In genomic region chr13:28655566-28655965, GRCh38 we compare ENCODE assay signal across 15 cellular contexts. TPM values are rescaled to one million over a fixed set of nuclear protein-coding genes. Genes with fewer than 3 reads are reported as not detected.
DNase-seq lines count a peak whose midpoint lies in the region; ATAC-seq and TF ChIP-seq lines count a peak whose summit lies in the region.
"Had no signal": no experiment of that assay in that cellular context is flagged by ENCODE, and none has a peak within 500 bp of the region (broad histone marks: within the 10 kb centered on the region; RNA-seq: fewer than 3 reads in every experiment).

No MANE protein-coding gene starts in this region.

- DNase-seq in HCEC 1CT (peak; percentile 61), choroid plexus epithelial cell (ENCODE audit: low read depth) (peak; percentile 69), NCI-H1417 treated with DMSO at 0.1 percent for 48 hours (lab: John Stamatoyannopoulos, UW) (no peak), ureter (ENCODE audit: low spot score) (no peak), dermis blood vessel endothelial cell (no peak)
- no peak for DNase-seq in naive thymus-derived CD8-positive, alpha-beta T cell
- DNase-seq in stimulated activated CD4-positive, alpha-beta T cell treated with anti-CD3 and anti-CD28 coated beads, Interleukin-12 subunit alpha, Interleukin-12 subunit beta, amount 100 ng/mL, for 4 hours = no peak
- DNase-seq: activated CD4-positive, alpha-beta T cell treated with anti-CD3 and anti-CD28 coated beads, Interleukin-2, amount 50 U/mL, for 48 hours; activated naive CD4-positive, alpha-beta T cell treated with Interleukin-2 at 50 U/mL for 16 hours; cortex of kidney; NCI-H446; PC-3; posterior cingulate gyrus; stimulated activated naive CD8-positive, alpha-beta T cell treated with anti-CD3 and anti-CD28 coated beads, Interleukin-15, Interleukin-2, amounts not matched to agents 100 U/mL and 50 U/mL, for 24 hours had no signal

- H3K36me3 ChIP-seq in BLaER1 = no peaks in the 10 kb centered on the region

- peaks cover 32 to 57% (median 48%) of the 10 kb centered on the region in 4 donors for H3K4me1 Mint-ChIP-seq in naive thymus-derived CD8-positive, alpha-beta T cell

- no peak overlapping the region for H3K27ac ChIP-seq in BLaER1

- peak overlapping the region; percentile 81 for H3K4me2 ChIP-seq in BLaER1

- no peaks in the 10 kb centered on the region for H3K9me3 Mint-ChIP-seq in naive thymus-derived CD8-positive, alpha-beta T cell

- H3K27ac Mint-ChIP-seq in naive thymus-derived CD8-positive, alpha-beta T cell = peak overlapping the region in 7 of 10 donors; percentile 4 to 74 (median 22)

- peaks cover 0 to 26% (median 0%) of the 10 kb centered on the region in 3 donors for H3K36me3 Mint-ChIP-seq in naive thymus-derived CD8-positive, alpha-beta T cell

- ATAC-seq in naive thymus-derived CD8-positive, alpha-beta T cell = no peak
- ATAC-seq: PC-3; stimulated activated naive CD8-positive, alpha-beta T cell treated with anti-CD3 and anti-CD28 coated beads, Interleukin-15, Interleukin-2, amounts not matched to agents 100 U/mL and 50 U/mL, for 24 hours had no signal

- H3K27me3 ChIP-seq in BLaER1 = no peaks in the 10 kb centered on the region

- peaks cover 0 to 1% (median 0%) of the 10 kb centered on the region in 5 donors for H3K27me3 Mint-ChIP-seq in naive thymus-derived CD8-positive, alpha-beta T cell

- no peak for TF ChIP-seq CTCF in choroid plexus epithelial cell (conservative IDR thresholded peaks at IDR 0.05; ENCODE audit: low read depth, low read length)

- POLR2A ChIA-PET in naive thymus-derived CD8-positive, alpha-beta T cell (lab: Charles Lee) = no interaction called here

- H3K9me3 ChIP-seq in BLaER1 = no peaks in the 10 kb centered on the region

- H4K20me1 ChIP-seq in BLaER1 = peaks cover 16% of the 10 kb centered on the region

- no peak overlapping the region for H3K9ac ChIP-seq in BLaER1

- peak overlapping the region in 1 of 10 donors; percentile 14 for H3K4me3 Mint-ChIP-seq in naive thymus-derived CD8-positive, alpha-beta T cell

- H3K4me1 ChIP-seq in BLaER1 = peaks cover 50% of the 10 kb centered on the region

- H3K4me3 ChIP-seq in BLaER1 = no peak overlapping the region
- H3K4me3 ChIP-seq in choroid plexus epithelial cell (ENCODE audit: low read depth, low read length) = no peak overlapping the region

RNA-seq across cellular contexts. Expression of gene POMP, which starts 3.4 kb away (rescaled TPM):
- 10 to 100 TPM; 19.9 to 21.3 TPM for total RNA-seq in naive thymus-derived CD8-positive, alpha-beta T cell
- 10 to 100 TPM; 74.9 to 93.4 (median 90.5) TPM for polyA plus RNA-seq in naive thymus-derived CD8-positive, alpha-beta T cell
- total RNA-seq in ureter (51.6 TPM), dermis blood vessel endothelial cell (99.5 and 121 TPM in 2 replicates)

Comparison
In these comparisons a context has a peak if more than half of its experiments do, and no peak if none do; other contexts are left out.
1. DNase-seq: peak in HCEC 1CT (single experiment) and choroid plexus epithelial cell (single experiment); none in naive thymus-derived CD8-positive, alpha-beta T cell (0 of 10), NCI-H1417 treated with DMSO at 0.1 percent for 48 hours (single experiment), ureter (single experiment), stimulated activated CD4-positive, alpha-beta T cell treated with anti-CD3 and anti-CD28 coated beads, Interleukin-12 subunit alpha, Interleukin-12 subunit beta, amount 100 ng/mL, for 4 hours (single experiment) and dermis blood vessel endothelial cell (single experiment).